ENCODE assay signal across 10 cellular contexts in genomic region chr20:8133816-8134451, GRCh38. TPM values are rescaled to one million over a fixed set of nuclear protein-coding genes. Genes with fewer than 3 reads are reported as not detected.
DNase-seq lines count a peak whose midpoint lies in the region; ATAC-seq and TF ChIP-seq lines count a peak whose summit lies in the region.
"Had no signal": no experiment of that assay in that cellular context is flagged by ENCODE, and none has a peak within 500 bp of the region (broad histone marks: within the 10 kb centered on the region; RNA-seq: fewer than 3 reads in every experiment).

No MANE protein-coding gene starts in this region.

- no peaks in the 10 kb centered on the region for H3K9me3 Mint-ChIP-seq in nephron progenitor cell

- peak overlapping the region; percentile 90; the same call in 1 of the 2 replicates for H3K4me3 ChIP-seq in ACC112 (ENCODE audit: low read depth, low read length)
- peak overlapping the region; percentile 45 to 72; a peak in 3 of 4 replicates for H3K4me3 ChIP-seq in DND-41 (ENCODE audit: low read depth in 1 of 2, low read length in 2 of 2)
- peak overlapping the region; percentile 55 to 87 (median 74) for H3K4me3 ChIP-seq in dorsolateral prefrontal cortex

- DNase-seq in DND-41, result no peak
- DNase-seq in dorsolateral prefrontal cortex, result no peak
- no peak for DNase-seq in nephron progenitor cell
- no peak for DNase-seq in NOMO-1 treated with DMSO at 0.1 percent for 48 hours (lab: John Stamatoyannopoulos, UW; ENCODE audit: unreplicated experiment)
- DNase-seq in 8988T, result no peak
- no peak for DNase-seq in activated effector memory CD4-positive, alpha-beta T cell treated with anti-CD3 and anti-CD28 coated beads, Interleukin-2, amount 50 U/mL, for 16 hours
- DNase-seq: DMS53 had no signal

- peaks cover 32% of the 10 kb centered on the region for H3K27me3 Mint-ChIP-seq in nephron progenitor cell (ENCODE audit: low read depth, poor library complexity)

- peak overlapping the region; percentile 89 for H3K9ac ChIP-seq in DND-41 (ENCODE audit: low read depth, low read length)

- H3K27ac ChIP-seq in ACC112 (ENCODE audit: low read depth, low read length) (no peak overlapping the region), DND-41 (ENCODE audit: low read length) (peak overlapping the region; percentile 84; the same call in 1 of the 2 replicates), dorsolateral prefrontal cortex (peak overlapping the region in 43 of 59 donors; percentile 3 to 94 (median 82))

- H3K36me3 ChIP-seq in ACC112 (ENCODE audit: insufficient read depth, low read length), result no peaks in the 10 kb centered on the region
- peaks cover 11% of the 10 kb centered on the region for H3K36me3 ChIP-seq in DND-41 (ENCODE audit: insufficient read depth, low read length)

- H2AFZ ChIP-seq in ACC112 (ENCODE audit: low read length, unreplicated experiment) (no peak overlapping the region), DND-41 (ENCODE audit: low read depth, low read length) (no peak overlapping the region)

- no peaks in the 10 kb centered on the region for H3K9me3 ChIP-seq in DND-41 (ENCODE audit: insufficient read depth, low read length, severe bottlenecking)

- no peaks in the 10 kb centered on the region for H3K36me3 Mint-ChIP-seq in nephron progenitor cell (ENCODE audit: low read depth)

- ATAC-seq in DND-41 (ENCODE audit: insufficient read depth, low read depth) (no peak), GM18873 (IDR thresholded peaks at IDR 0.05; ENCODE audit: low FRiP score, unreplicated experiment) (no peak)
- ATAC-seq: left lobe of liver had no signal

- peaks cover 5% of the 10 kb centered on the region; the same call in 1 of the 2 replicates for H4K20me1 ChIP-seq in DND-41 (ENCODE audit: insufficient read depth, low read length)

- peak overlapping the region; percentile 84 for H3K4me3 Mint-ChIP-seq in nephron progenitor cell

- peaks cover 14% of the 10 kb centered on the region for H3K79me2 ChIP-seq in ACC112 (ENCODE audit: control insufficient read depth, insufficient read depth, low read length, unreplicated experiment)
- H3K79me2 ChIP-seq in DND-41 (ENCODE audit: insufficient read depth, low read length), result peaks cover 67% of the 10 kb centered on the region

- H3K4me1 ChIP-seq in ACC112 (ENCODE audit: control insufficient read depth, insufficient read depth, low read length, unreplicated experiment) (peaks cover 11% of the 10 kb centered on the region), DND-41 (ENCODE audit: insufficient read depth, low read length) (peaks cover 58% of the 10 kb centered on the region)

- peak overlapping the region; percentile 93 for H3K4me2 ChIP-seq in DND-41 (ENCODE audit: insufficient read depth, low read length)

- H3K4me1 Mint-ChIP-seq in nephron progenitor cell, result peaks cover 9% of the 10 kb centered on the region

- TF ChIP-seq CTCF in DND-41 (IDR thresholded peaks at IDR 0.05; ENCODE audit: borderline replicate concordance, extremely low read depth, low read length, poor library complexity, severe bottlenecking), result no peak
- no peak for TF ChIP-seq CTCF in dorsolateral prefrontal cortex (IDR thresholded peaks at IDR 0.05 in 54 of 56, conservative IDR thresholded peaks at IDR 0.05 in 2 of 56; ENCODE audit: low read depth in 1 of 56, partially characterized antibody in 56 of 56)
- TF ChIP-seq CTCF in nephron progenitor cell (IDR thresholded peaks at IDR 0.05), result no peak

- intact Hi-C loops in dorsolateral prefrontal cortex (cut with DNase I), result loop anchor here (2.0 to 5.0 kb wide), 2 partner anchors 255 to 588 kb away; no protein-coding TSS in a partner anchor

- H3K27me3 ChIP-seq in ACC112 (ENCODE audit: insufficient read depth, low read length) (no peaks in the 10 kb centered on the region), DND-41 (ENCODE audit: insufficient read depth, low read length, poor library complexity) (no peaks in the 10 kb centered on the region), dorsolateral prefrontal cortex (peaks cover 0 to 37% (median 0%) of the 10 kb centered on the region in 45 donors)

- H3K27ac Mint-ChIP-seq in nephron progenitor cell, result no peak overlapping the region

RNA-seq across cellular contexts. Expression of gene PLCB1, which starts 1.9 kb away (rescaled TPM):
- 100 to 1,000 TPM in 117 of 120 experiments, 10 to 100 TPM in 3; 68.3 to 259 (median 170) TPM for total RNA-seq in dorsolateral prefrontal cortex
